8 cellular contexts compared by ENCODE assay signal in genomic region chr14:100375963-100376735, GRCh38. TPM values are rescaled to one million over a fixed set of nuclear protein-coding genes. Genes with fewer than 3 reads are reported as not detected.
DNase-seq lines count a peak whose midpoint lies in the region; ATAC-seq and TF ChIP-seq lines count a peak whose summit lies in the region.

Gene WDR25, plus strand, starts transcription at chr14:100376485.

- H3K4me1 ChIP-seq in right cardiac atrium (ENCODE audit: control insufficient read depth, insufficient read depth, low read length) (no peaks in the 10 kb centered on the region), rectal smooth muscle tissue (ENCODE audit: control insufficient read depth, insufficient read depth, low read length) (peaks cover 11% of the 10 kb centered on the region), aorta (ENCODE audit: control insufficient read depth in 1 of 2, insufficient read depth in 2 of 2, low read length in 2 of 2) (peaks cover 0 to 4% of the 10 kb centered on the region in 2 donors)

- H3K9ac ChIP-seq in rectal smooth muscle tissue (ENCODE audit: low read length), result peak within 1 kb of the TSS; percentile 64

- WGBS in right cardiac atrium, result under 1% methylated on average over 74 of the region's 74 CpGs
- WGBS in aorta, 2 donors, result 0% methylated on average over 73 to 74 of the region's 74 CpGs

- DNase-seq in NCI-H187 treated with DMSO at 0.1 percent for 48 hours (lab: John Stamatoyannopoulos, UW) (peak; percentile 86), T-helper 2 cell (peak; percentile 86 to 95 (median 88)), anterior cingulate cortex (lab: John Stamatoyannopoulos, UW) (peak; percentile 34 to 95 (median 90)), right cardiac atrium (peak; percentile 96 to 98 (median 98)), aorta (peak; percentile 96 to 97)

- ATAC-seq in GM18505 (IDR thresholded peaks at IDR 0.05; ENCODE audit: unreplicated experiment) (peak; percentile 84), HG02970 (IDR thresholded peaks at IDR 0.05; ENCODE audit: low FRiP score, unreplicated experiment) (peak; percentile 82), right cardiac atrium (peak; percentile 95 to 97), aorta (ENCODE audit: low FRiP score) (peak; percentile 98)

- H3K4me3 ChIP-seq in right cardiac atrium (ENCODE audit: low read length) (peak within 1 kb of the TSS; percentile 68), rectal smooth muscle tissue (ENCODE audit: low read length) (peak within 1 kb of the TSS; percentile 83), aorta (ENCODE audit: low read length in 2 of 2) (peak within 1 kb of the TSS; percentile 46 to 63)

- H3K27ac ChIP-seq in right cardiac atrium (ENCODE audit: low read length) (peak within 1 kb of the TSS; percentile 93), rectal smooth muscle tissue (ENCODE audit: low read depth, low read length) (peak within 1 kb of the TSS; percentile 83), aorta (ENCODE audit: low read depth in 1 of 2, low read length in 2 of 2) (peak within 1 kb of the TSS; percentile 66 to 86)

- H3K9me3 ChIP-seq in right cardiac atrium (ENCODE audit: control insufficient read depth, low read length), result no peaks in the 10 kb centered on the region
- no peaks in the 10 kb centered on the region for H3K9me3 ChIP-seq in aorta (ENCODE audit: control insufficient read depth, low read length)

- H3K27me3 ChIP-seq in right cardiac atrium (ENCODE audit: control insufficient read depth, insufficient read depth) (no peaks in the 10 kb centered on the region), rectal smooth muscle tissue (ENCODE audit: control insufficient read depth, insufficient read depth, low read length) (no peaks in the 10 kb centered on the region), aorta (ENCODE audit: control insufficient read depth in 1 of 2, insufficient read depth in 2 of 2, low read length in 1 of 2) (no peaks in the 10 kb centered on the region)

- intact Hi-C loops in right cardiac atrium (cut with DNase I), result loop anchor here in 3 of 4 donors (5.0 to 10.0 kb wide), 4 partner anchors 69 to 394 kb away; partner anchors contain the start of gene SLC25A29 (in 2 of the 3)
- intact Hi-C loops in aorta (cut with DNase I), result loop anchor here (2.0 to 10.0 kb wide), 6 partner anchors 69 to 394 kb away; partner anchors contain the start of gene SLC25A29 (in 2 of the 2)

- H3K36me3 ChIP-seq in rectal smooth muscle tissue (ENCODE audit: control insufficient read depth, insufficient read depth, low read length) (peaks cover 3% of the 10 kb centered on the region), aorta (ENCODE audit: control insufficient read depth in 1 of 2, insufficient read depth in 2 of 2, low read length in 1 of 2) (no peaks in the 10 kb centered on the region)

- peak; percentile 80 for TF ChIP-seq POLR2A in GM18505 (IDR thresholded peaks at IDR 0.05; ENCODE audit: borderline replicate concordance, extremely low read depth, insufficient read depth, insufficient read length)

RNA-seq across cellular contexts. Expression of gene WDR25, which starts in this region (rescaled TPM):
- total RNA-seq in right cardiac atrium (1 to 10 TPM; 4.4 to 6.3 (median 5.3) TPM), aorta (1 to 10 TPM; 8.3 to 8.8 TPM)
- polyA plus RNA-seq in right cardiac atrium (4.6 TPM), aorta (1 to 10 TPM; 5.1 to 7.3 TPM)

Comparison
In these comparisons a context has a peak if more than half of its experiments do, and no peak if none do; other contexts are left out.
1. Peak in every context shown above with its lines: DNase-seq, ATAC-seq, H3K4me3 ChIP-seq and H3K27ac ChIP-seq.